ENCODE assay signal across 19 cellular contexts in the genomic region with DNA sequence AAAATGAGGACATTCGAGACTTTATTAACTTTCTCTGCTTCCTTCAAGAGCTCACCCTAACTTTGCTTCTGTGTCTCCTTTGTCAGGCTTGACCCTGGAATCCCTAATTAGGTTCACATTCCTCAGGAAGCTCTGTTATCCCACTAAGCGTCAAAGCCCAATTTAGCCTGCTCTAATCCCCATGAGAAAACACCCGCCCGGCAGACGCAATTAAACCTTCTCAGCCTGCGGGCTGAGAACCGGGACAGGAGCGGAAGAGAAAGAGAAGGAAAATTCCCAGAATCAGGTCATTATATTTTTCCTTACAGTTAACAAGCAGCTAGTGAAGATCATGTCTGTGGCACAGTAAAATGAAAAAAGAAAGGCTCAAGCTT.
DNase-seq lines count a peak whose midpoint lies in the region; ATAC-seq, FAIRE-seq and TF ChIP-seq lines count a peak whose summit lies in the region.
"Had no signal": no experiment of that assay in that cellular context is flagged by ENCODE, and none has a peak within 500 bp of the region (broad histone marks: within the 10 kb centered on the region; RNA-seq: fewer than 3 reads in every experiment).

No MANE protein-coding gene starts in this region.

- CTCF ChIA-PET in H1 (lab: Charles Lee; ENCODE audit: partially characterized antibody), result interaction anchor here (0.6 to 1.2 kb wide), 5 partner anchors 9 to 404 kb away, joined by 3 to 5 read pairs (median 4); no protein-coding TSS in a partner anchor
- CTCF ChIA-PET in activated CD4-positive, alpha-beta memory T cell treated with anti-CD3 and anti-CD28 coated beads for 36 hours (lab: Charles Lee), result no interaction called here

- H3K4me3 Mint-ChIP-seq in mesothelial cell of epicardium (no peak overlapping the region), T-helper 17 cell (no peak overlapping the region)
- H3K4me3 Mint-ChIP-seq in activated CD4-positive, alpha-beta memory T cell treated with anti-CD3 and anti-CD28 coated beads for 36 hours, result no peak overlapping the region
- H3K4me3 Mint-ChIP-seq: activated naive CD8-positive, alpha-beta T cell treated with anti-CD3 and anti-CD28 coated beads for 36 hours; activated T-cell treated with anti-CD3 and anti-CD28 coated beads, Interleukin-2, amount 50 U/mL, for 4 hours; stimulated activated memory B cell treated with anti-CD40 and anti-IgM and Interleukin-4, amounts not matched to agents 10 μg/mL and 1 μg/mL and 100 μg/mL, for 72 hours had no signal

- no peaks in the 10 kb centered on the region for H3K27me3 Mint-ChIP-seq in mesothelial cell of epicardium (ENCODE audit: low read depth)
- H3K27me3 Mint-ChIP-seq in activated CD4-positive, alpha-beta memory T cell treated with anti-CD3 and anti-CD28 coated beads for 36 hours, result no peaks in the 10 kb centered on the region
- H3K27me3 Mint-ChIP-seq in T-helper 17 cell, result peaks cover 5% of the 10 kb centered on the region
- H3K27me3 Mint-ChIP-seq: stimulated activated memory B cell treated with anti-CD40 and anti-IgM and Interleukin-4, amounts not matched to agents 10 μg/mL and 1 μg/mL and 100 μg/mL, for 72 hours had no signal

- FAIRE-seq in H1 (lab: Jason Lieb, UNC), result no peak
- FAIRE-seq: islet of Langerhans had no signal

- no peak for TF ChIP-seq EP300 in H1 (IDR thresholded peaks at IDR 0.05; ENCODE audit: borderline replicate concordance in 1 of 2, low read depth in 2 of 2, low read length in 2 of 2)

- no peak overlapping the region for H2BK5ac ChIP-seq in H1 (ENCODE audit: low read depth, low read length)

- H3K4ac ChIP-seq in H1 (replicated peaks; ENCODE audit: insufficient read length, low read depth, low read length), result no peak overlapping the region

- H3K9me2 ChIP-seq in OCI-LY1 (ENCODE audit: low read depth, low read length), result no peaks in the 10 kb centered on the region

- H3K9ac ChIP-seq in OCI-LY1 (ENCODE audit: low read length) (no peak overlapping the region), H1 (replicated peaks in 1 of 4; ENCODE audit: extremely low read depth in 1 of 4, low read depth in 3 of 4, low read length in 3 of 4) (no peak overlapping the region), smooth muscle cell (ENCODE audit: low read depth) (peak overlapping the region; percentile 69)
- H3K9ac ChIP-seq: GM23248 had no signal

- no peak overlapping the region for H2BK15ac ChIP-seq in H1 (ENCODE audit: low read length)

- no peak overlapping the region for H3K14ac ChIP-seq in H1 (ENCODE audit: insufficient read length)

- H3K4me1 Mint-ChIP-seq in mesothelial cell of epicardium, result peaks cover 67% of the 10 kb centered on the region
- no peaks in the 10 kb centered on the region for H3K4me1 Mint-ChIP-seq in activated CD4-positive, alpha-beta memory T cell treated with anti-CD3 and anti-CD28 coated beads for 36 hours (ENCODE audit: low read depth)
- H3K4me1 Mint-ChIP-seq in T-helper 17 cell, result no peaks in the 10 kb centered on the region
- H3K4me1 Mint-ChIP-seq: activated naive CD8-positive, alpha-beta T cell treated with anti-CD3 and anti-CD28 coated beads for 36 hours had no signal

- no peak overlapping the region for H2BK12ac ChIP-seq in H1 (ENCODE audit: low read depth, low read length)

- H3K9me3 Mint-ChIP-seq in mesothelial cell of epicardium, result no peaks in the 10 kb centered on the region
- no peaks in the 10 kb centered on the region for H3K9me3 Mint-ChIP-seq in activated CD4-positive, alpha-beta memory T cell treated with anti-CD3 and anti-CD28 coated beads for 36 hours
- H3K9me3 Mint-ChIP-seq: activated naive CD8-positive, alpha-beta T cell treated with anti-CD3 and anti-CD28 coated beads for 36 hours; activated T-cell treated with anti-CD3 and anti-CD28 coated beads, Interleukin-2, amount 50 U/mL, for 4 hours; stimulated activated memory B cell treated with anti-CD40 and anti-IgM and Interleukin-4, amounts not matched to agents 10 μg/mL and 1 μg/mL and 100 μg/mL, for 72 hours had no signal

- H3K36me3 ChIP-seq in OCI-LY1 (ENCODE audit: insufficient read depth, low read length) (peaks cover 49% of the 10 kb centered on the region), H1 (ENCODE audit: control insufficient read depth in 2 of 4, insufficient read depth in 4 of 4, low read length in 3 of 4) (no peaks in the 10 kb centered on the region), smooth muscle cell (ENCODE audit: low read depth) (no peaks in the 10 kb centered on the region)
- H3K36me3 ChIP-seq: uterus had no signal

- H3K4me3 ChIP-seq in OCI-LY1 (ENCODE audit: low read depth, low read length, poor library complexity, severe bottlenecking), result no peak overlapping the region
- no peak overlapping the region for H3K4me3 ChIP-seq in H1 (ENCODE audit: extremely low read depth in 1 of 4, insufficient read depth in 2 of 4, low read depth in 3 of 4, low read length in 4 of 4)
- H3K4me3 ChIP-seq in smooth muscle cell, result no peak overlapping the region
- H3K4me3 ChIP-seq: GM23248, uterus had no signal

- H3K23ac ChIP-seq in H1 (ENCODE audit: insufficient read length), result no peak overlapping the region

- no peak overlapping the region for H3K56ac ChIP-seq in H1 (replicated peaks; ENCODE audit: insufficient read length, low read depth, low read length)

- H3K4me1 ChIP-seq in OCI-LY1 (ENCODE audit: insufficient read depth, low read length, severe bottlenecking), result peaks cover 68% of the 10 kb centered on the region
- H3K4me1 ChIP-seq in H1 (replicated peaks in 1 of 4; ENCODE audit: control insufficient read depth in 3 of 4, insufficient read depth in 4 of 4, low read length in 3 of 4), result peaks cover 0 to 15% (median 8%) of the 10 kb centered on the region in 4 experiments; a peak in 4 of 7 replicates
- peaks cover 38% of the 10 kb centered on the region for H3K4me1 ChIP-seq in smooth muscle cell (ENCODE audit: low read depth)

- H3K27ac Mint-ChIP-seq in mesothelial cell of epicardium (peak overlapping the region; percentile 91), T-helper 17 cell (no peak overlapping the region)
- H3K27ac Mint-ChIP-seq in activated CD4-positive, alpha-beta memory T cell treated with anti-CD3 and anti-CD28 coated beads for 36 hours, result no peak overlapping the region
- H3K27ac Mint-ChIP-seq: activated naive CD8-positive, alpha-beta T cell treated with anti-CD3 and anti-CD28 coated beads for 36 hours; stimulated activated memory B cell treated with anti-CD40 and anti-IgM and Interleukin-4, amounts not matched to agents 10 μg/mL and 1 μg/mL and 100 μg/mL, for 72 hours had no signal

- no peak overlapping the region for H3K18ac ChIP-seq in H1 (ENCODE audit: extremely low read depth, low read length)

- ATAC-seq in T-helper 17 cell, result no peak
- ATAC-seq: activated T-cell treated with anti-CD3 and anti-CD28 coated beads, Interleukin-2, amount 50 U/mL, for 4 hours; stimulated activated memory B cell treated with anti-CD40 and anti-IgM and Interleukin-4, amounts not matched to agents 10 μg/mL and 1 μg/mL and 100 μg/mL, for 72 hours had no signal

- H4K5ac ChIP-seq in H1 (ENCODE audit: insufficient read length, low read depth, low read length), result no peak overlapping the region

- TF ChIP-seq CTCF in OCI-LY1 (IDR thresholded peaks at IDR 0.05; ENCODE audit: low read length) (no peak), H1 (IDR thresholded peaks at IDR 0.05; ENCODE audit: control extremely low read depth in 1 of 3, insufficient read depth in 1 of 3, low read depth in 1 of 3, low read length in 3 of 3) (no peak), mesothelial cell of epicardium (IDR thresholded peaks at IDR 0.05; ENCODE audit: unreplicated experiment) (no peak), smooth muscle cell (IDR thresholded peaks at IDR 0.05; ENCODE audit: borderline replicate concordance, insufficient read depth, poor library complexity, severe bottlenecking) (no peak)

- intact Hi-C loops in activated CD4-positive, alpha-beta memory T cell treated with anti-CD3 and anti-CD28 coated beads for 36 hours (cut with micrococcal nuclease), result no loop called here

- no peaks in the 10 kb centered on the region for H3K27me3 ChIP-seq in OCI-LY1 (ENCODE audit: insufficient read depth, low read length)
- H3K27me3 ChIP-seq in H1 (replicated peaks in 1 of 4; ENCODE audit: control insufficient read depth in 3 of 4, extremely low read depth in 1 of 4, insufficient read depth in 3 of 4, low read length in 3 of 4), result peaks cover 0 to 9% (median 5%) of the 10 kb centered on the region in 4 experiments; a peak in 6 of 7 replicates
- no peaks in the 10 kb centered on the region for H3K27me3 ChIP-seq in smooth muscle cell (ENCODE audit: low read depth)
- H3K27me3 ChIP-seq: uterus had no signal

- POLR2A ChIA-PET in H1 (lab: Charles Lee; ENCODE audit: partially characterized antibody), result interaction anchor here (0.7 kb wide), 1 partner anchor 18 kb away, joined by 3 read pairs; no protein-coding TSS in a partner anchor
- POLR2A ChIA-PET in activated CD4-positive, alpha-beta memory T cell treated with anti-CD3 and anti-CD28 coated beads for 36 hours (lab: Charles Lee), result no interaction called here

- H2AFZ ChIP-seq in OCI-LY1 (ENCODE audit: low read length) (no peak overlapping the region), H1 (ENCODE audit: low read length) (no peak overlapping the region), smooth muscle cell (ENCODE audit: low read depth) (no peak overlapping the region)
- H2AFZ ChIP-seq: GM23248 had no signal

- no peak overlapping the region for H4K91ac ChIP-seq in H1 (replicated peaks; ENCODE audit: insufficient read length, low read length)

- H2AK5ac ChIP-seq in H1 (ENCODE audit: low read depth, low read length), result no peak overlapping the region

- H2BK20ac ChIP-seq in H1 (ENCODE audit: low read length), result no peak overlapping the region

- H4K8ac ChIP-seq in H1 (ENCODE audit: extremely low read depth, insufficient read depth, low read length), result no peak overlapping the region

- H3K79me1 ChIP-seq in H1 (ENCODE audit: low read depth, low read length), result peaks cover 12% of the 10 kb centered on the region

- H3F3A ChIP-seq in OCI-LY1 (ENCODE audit: insufficient read depth, low read length) (no peaks in the 10 kb centered on the region), smooth muscle cell (ENCODE audit: low read depth) (peaks cover 14% of the 10 kb centered on the region)

- H3K36me3 Mint-ChIP-seq in mesothelial cell of epicardium, result peaks cover 7% of the 10 kb centered on the region
- H3K36me3 Mint-ChIP-seq in activated CD4-positive, alpha-beta memory T cell treated with anti-CD3 and anti-CD28 coated beads for 36 hours, result no peaks in the 10 kb centered on the region
- H3K36me3 Mint-ChIP-seq in T-helper 17 cell (ENCODE audit: low read depth), result no peaks in the 10 kb centered on the region
- H3K36me3 Mint-ChIP-seq: activated naive CD8-positive, alpha-beta T cell treated with anti-CD3 and anti-CD28 coated beads for 36 hours; stimulated activated memory B cell treated with anti-CD40 and anti-IgM and Interleukin-4, amounts not matched to agents 10 μg/mL and 1 μg/mL and 100 μg/mL, for 72 hours had no signal

- 78% methylated on average over 8 of the region's 8 CpGs; no CpG with 5 or more reads in 1 of the 2 experiments for WGBS in H1 (ENCODE audit: extremely low coverage in 1 of 2, insufficient coverage in 1 of 2, insufficient read length in 1 of 2, insufficient replicate concordance in 2 of 2, low coverage in 1 of 2, low lambda C conversion rate in 2 of 2, missing lambda C conversion rate in 1 of 2), 2 experiments
- 6% methylated on average over 8 of the region's 8 CpGs for WGBS in smooth muscle cell (ENCODE audit: low lambda C conversion rate)

- no peak for TF ChIP-seq RAD21 in H1 (IDR thresholded peaks at IDR 0.05 in 1 of 2, conservative IDR thresholded peaks at IDR 0.05 in 1 of 2; ENCODE audit: low read depth in 2 of 2, low read length in 2 of 2)

- no peak for TF ChIP-seq POLR2A in H1 (IDR thresholded peaks at IDR 0.05; ENCODE audit: control extremely low read depth in 1 of 2, low read depth in 2 of 2, low read length in 2 of 2)

- peaks cover 37% of the 10 kb centered on the region for H3K79me2 ChIP-seq in OCI-LY1 (ENCODE audit: insufficient read depth, low read length)
- no peaks in the 10 kb centered on the region; a peak in 1 of 4 replicates for H3K79me2 ChIP-seq in H1 (ENCODE audit: control insufficient read depth in 1 of 2, insufficient read depth in 2 of 2, low read length in 2 of 2)
- H3K79me2 ChIP-seq in smooth muscle cell (ENCODE audit: low read depth), result peaks cover 72% of the 10 kb centered on the region

- peaks cover 6% of the 10 kb centered on the region; the same call in 1 of the 2 replicates for H3K23me2 ChIP-seq in H1 (ENCODE audit: low read depth, low read length)

- peaks cover 13% of the 10 kb centered on the region for H3K9me3 ChIP-seq in OCI-LY1 (ENCODE audit: low read length)
- H3K9me3 ChIP-seq in H1 (ENCODE audit: insufficient read depth in 2 of 2, low read depth in 1 of 2, low read length in 1 of 2), result peaks cover 0 to 12% of the 10 kb centered on the region in 2 experiments; a peak in 2 of 4 replicates
- H3K9me3 ChIP-seq in smooth muscle cell (replicated peaks; ENCODE audit: low read depth), result no peaks in the 10 kb centered on the region
- H3K9me3 ChIP-seq in T-helper 17 cell (ENCODE audit: control insufficient read depth, low read length, poor library complexity, severe bottlenecking), result no peaks in the 10 kb centered on the region
- H3K9me3 ChIP-seq: uterus had no signal

- no peaks in the 10 kb centered on the region for H4K20me1 ChIP-seq in OCI-LY1 (ENCODE audit: insufficient read depth, low read length)
- peaks cover 5 to 19% of the 10 kb centered on the region in 2 experiments for H4K20me1 ChIP-seq in H1 (replicated peaks in 1 of 2; ENCODE audit: control insufficient read depth in 1 of 2, insufficient read depth in 2 of 2, low read length in 2 of 2)
- H4K20me1 ChIP-seq in smooth muscle cell (ENCODE audit: low read depth), result no peaks in the 10 kb centered on the region

- no peak overlapping the region for H2BK120ac ChIP-seq in H1 (replicated peaks; ENCODE audit: low read depth, low read length)

- H3K4me2 ChIP-seq in OCI-LY1 (ENCODE audit: low read length) (no peak overlapping the region; the same call in 1 of the 2 replicates), H1 (ENCODE audit: insufficient read depth in 1 of 2, low read depth in 2 of 2, low read length in 2 of 2) (no peak overlapping the region), smooth muscle cell (peak overlapping the region; percentile 67)

- H3K27ac ChIP-seq in OCI-LY1 (ENCODE audit: low read depth, low read length, poor library complexity, severe bottlenecking), result peak overlapping the region; percentile 80
- H3K27ac ChIP-seq in H1 (ENCODE audit: low read depth, low read length), result no peak overlapping the region
- peak overlapping the region; percentile 91 for H3K27ac ChIP-seq in smooth muscle cell (ENCODE audit: low read depth)
- H3K27ac ChIP-seq: GM23248, uterus had no signal

- DNase-seq in H1 (ENCODE audit: low read depth in 1 of 2, low spot score in 2 of 2) (no peak), mesothelial cell of epicardium (ENCODE audit: low spot score in 2 of 2, unreplicated experiment in 2 of 2) (no peak), smooth muscle cell (lab: John Stamatoyannopoulos, UW; ENCODE audit: unreplicated experiment) (no peak), SHP77 (lab: John Stamatoyannopoulos, UW) (no peak), T-helper 17 cell (no peak)
- DNase-seq in activated CD4-positive, alpha-beta memory T cell treated with anti-CD3 and anti-CD28 coated beads for 36 hours, result no peak
- DNase-seq in activated CD4-positive, CD25-positive, alpha-beta regulatory T cell treated with anti-CD3 and anti-CD28 coated beads, Interleukin-2, amount 50 U/mL, for 72 hours, result no peak
- DNase-seq: activated CD4-positive, alpha-beta T cell treated with anti-CD3 and anti-CD28 coated beads, Interleukin-2, amount 50 U/mL, for 1 hour; activated naive CD8-positive, alpha-beta T cell treated with anti-CD3 and anti-CD28 coated beads for 36 hours; activated T-cell treated with anti-CD3 and anti-CD28 coated beads, Interleukin-2, amount 50 U/mL, for 4 hours; DMS153; GM23248; NCI-H2081 treated with DMSO at 0.1 percent for 48 hours; SHP77 treated with DMSO at 0.1 percent for 48 hours; T-helper 9 cell; uterus had no signal
